In genomic region chr9:80586786-80587185, GRCh38 we compare ENCODE assay signal across 21 cellular contexts.
DNase-seq lines count a peak whose midpoint lies in the region; TF ChIP-seq lines count a peak whose summit lies in the region.
"Had no signal": no experiment of that assay in that cellular context is flagged by ENCODE, and none has a peak within 500 bp of the region (broad histone marks: within the 10 kb centered on the region; RNA-seq: fewer than 3 reads in every experiment).

No MANE protein-coding gene starts in this region.

- POLR2A ChIA-PET in Caco-2 (lab: Charles Lee): no interaction called here

- no peak overlapping the region for H2BK15ac ChIP-seq in mesendoderm (replicated peaks; ENCODE audit: low read depth)

- peaks cover 7% of the 10 kb centered on the region; the same call in 1 of the 2 replicates for H3K4me1 ChIP-seq in SJCRH30
- peaks cover 1% of the 10 kb centered on the region for H3K4me1 ChIP-seq in mesendoderm (ENCODE audit: control insufficient read depth, low read depth, low read length)
- H3K4me1 ChIP-seq in Caco-2: no peaks in the 10 kb centered on the region
- H3K4me1 ChIP-seq: A549; BLaER1 treated with 17β-estradiol and CSF1 and Interleukin-3, amounts not matched to agents 10 nM and 100 nM had no signal

- no TSS peak for BruUV-seq in Caco-2 (replicated peaks; lab: Mats Ljungman, UMichigan)

- no peaks in the 10 kb centered on the region for H3K4me1 Mint-ChIP-seq in Caco-2 (ENCODE audit: low read depth, unreplicated experiment)
- H3K4me1 Mint-ChIP-seq: B cell had no signal

- no CpG with 5 or more reads among the region's 1 CpG for WGBS in mesendoderm (ENCODE audit: extremely low coverage, insufficient coverage, low lambda C conversion rate)

- no peak overlapping the region for H3K27ac Mint-ChIP-seq in Caco-2 (ENCODE audit: unreplicated experiment)
- H3K27ac Mint-ChIP-seq: B cell; CD8-positive, alpha-beta T cell; HFFc6 had no signal

- H3K27me3 ChIP-seq in SJCRH30 (no peaks in the 10 kb centered on the region), mesendoderm (ENCODE audit: insufficient read depth, low read length, poor library complexity) (no peaks in the 10 kb centered on the region), Caco-2 (replicated peaks; ENCODE audit: control insufficient read depth, insufficient read depth, low read length) (no peaks in the 10 kb centered on the region)
- H3K27me3 ChIP-seq: BLaER1 treated with 17β-estradiol and CSF1 and Interleukin-3, amounts not matched to agents 10 nM and 100 nM had no signal

- TF ChIP-seq CTCF in Caco-2 (IDR thresholded peaks at IDR 0.05; ENCODE audit: insufficient read depth in 1 of 2, low read depth in 1 of 2, low read length in 1 of 2, severe bottlenecking in 1 of 2, unreplicated experiment in 1 of 2): no peak

- H3K79me1 ChIP-seq in mesendoderm (ENCODE audit: low read length): no peaks in the 10 kb centered on the region

- CTCF ChIA-PET in Caco-2 (lab: Charles Lee): no interaction called here

- H3K23ac ChIP-seq in mesendoderm (ENCODE audit: low read length): no peak overlapping the region

- no peaks in the 10 kb centered on the region for H3K36me3 Mint-ChIP-seq in Caco-2 (ENCODE audit: insufficient read depth, unreplicated experiment)
- H3K36me3 Mint-ChIP-seq: CD8-positive, alpha-beta T cell had no signal

- no peaks in the 10 kb centered on the region for H3K36me3 ChIP-seq in SJCRH30
- no peaks in the 10 kb centered on the region for H3K36me3 ChIP-seq in mesendoderm (ENCODE audit: control insufficient read depth, insufficient read depth, low read length)
- H3K36me3 ChIP-seq in Caco-2 (ENCODE audit: control insufficient read depth, insufficient read depth, low read length): no peaks in the 10 kb centered on the region
- H3K36me3 ChIP-seq: BLaER1 treated with 17β-estradiol and CSF1 and Interleukin-3, amounts not matched to agents 10 nM and 100 nM had no signal

- H3K9me3 ChIP-seq in SJCRH30 (replicated peaks): 0 out of 2 replicates have a peak, but pooled peaks cover 5% of the 10 kb centered on the region
- H3K9me3 ChIP-seq in Caco-2: no peaks in the 10 kb centered on the region
- H3K9me3 ChIP-seq: A549; BLaER1 treated with 17β-estradiol and CSF1 and Interleukin-3, amounts not matched to agents 10 nM and 100 nM had no signal

- no peaks in the 10 kb centered on the region for H3K27me3 Mint-ChIP-seq in Caco-2 (ENCODE audit: insufficient read depth, unreplicated experiment)
- H3K27me3 Mint-ChIP-seq: B cell had no signal

- no peak overlapping the region for H3K27ac ChIP-seq in SJCRH30
- H3K27ac ChIP-seq in mesendoderm (ENCODE audit: low read depth, low read length): no peak overlapping the region
- H3K27ac ChIP-seq: 22Rv1; A549; BLaER1 treated with 17β-estradiol and CSF1 and Interleukin-3, amounts not matched to agents 10 nM and 100 nM; GM23248 had no signal

- no peak overlapping the region for H4K5ac ChIP-seq in mesendoderm (ENCODE audit: low read length)

- H2BK5ac ChIP-seq in mesendoderm (ENCODE audit: low read length): no peak overlapping the region

- H3K56ac ChIP-seq in mesendoderm (ENCODE audit: low read length): no peak overlapping the region

- H3K9me3 Mint-ChIP-seq in Caco-2 (ENCODE audit: unreplicated experiment): no peaks in the 10 kb centered on the region

- no peak overlapping the region for H3K4me3 ChIP-seq in SJCRH30
- no peak overlapping the region for H3K4me3 ChIP-seq in mesendoderm (ENCODE audit: low read length)
- H3K4me3 ChIP-seq in Caco-2 (ENCODE audit: low read depth, low read length): no peak overlapping the region
- H3K4me3 ChIP-seq: A549; BLaER1 treated with 17β-estradiol and CSF1 and Interleukin-3, amounts not matched to agents 10 nM and 100 nM; GM23248; K562 had no signal

- intact Hi-C loops in Caco-2 (cut with micrococcal nuclease; ENCODE audit: unreplicated experiment): no loop called here

- no peak overlapping the region for H3K4me3 Mint-ChIP-seq in Caco-2 (ENCODE audit: unreplicated experiment)
- H3K4me3 Mint-ChIP-seq: B cell; CD8-positive, alpha-beta T cell; HFFc6 had no signal

- H2BK120ac ChIP-seq in mesendoderm (ENCODE audit: low read depth, low read length): no peak overlapping the region

- H3K18ac ChIP-seq in mesendoderm (ENCODE audit: low read length): no peak overlapping the region

- no peak overlapping the region for H2AK5ac ChIP-seq in mesendoderm (ENCODE audit: low read length)

- no peak overlapping the region for H4K8ac ChIP-seq in mesendoderm (ENCODE audit: low read depth, low read length)

- no peak overlapping the region for H3K4me2 ChIP-seq in mesendoderm (ENCODE audit: low read length)
- H3K4me2 ChIP-seq: A549; BLaER1 treated with 17β-estradiol and CSF1 and Interleukin-3, amounts not matched to agents 10 nM and 100 nM had no signal

- no peaks in the 10 kb centered on the region for H3K79me2 ChIP-seq in mesendoderm (ENCODE audit: control insufficient read depth, insufficient read depth, low read length)

- H3K4ac ChIP-seq in mesendoderm (ENCODE audit: low read depth, low read length): no peak overlapping the region

- no peak overlapping the region for H3K9ac ChIP-seq in mesendoderm (ENCODE audit: low read length)
- H3K9ac ChIP-seq: BLaER1 treated with 17β-estradiol and CSF1 and Interleukin-3, amounts not matched to agents 10 nM and 100 nM; GM23248 had no signal

- DNase-seq in DMS 273 (lab: John Stamatoyannopoulos, UW; ENCODE audit: unreplicated experiment): peak; percentile 35
- no peak for DNase-seq in DMS 273 treated with DMSO at 0.1 percent for 48 hours (lab: John Stamatoyannopoulos, UW)
- DNase-seq in SJCRH30: peak; percentile 65 to 72
- DNase-seq in mesendoderm: peak; percentile 46
- no peak for DNase-seq in Caco-2
- DNase-seq in Ammon's horn (ENCODE audit: low spot score): no peak
- DNase-seq in NCI-H146 treated with DMSO at 0.1 percent for 48 hours (lab: John Stamatoyannopoulos, UW; ENCODE audit: unreplicated experiment): no peak
- no peak for DNase-seq in SIG-M5 treated with dmso at 0.1 percent for 504 hours (lab: John Stamatoyannopoulos, UW; ENCODE audit: unreplicated experiment)
- DNase-seq: CD8-positive, alpha-beta T cell; DMS153; DMS79; GF-D8; GM23248; H7; HFFc6; IMR-90 had no signal

Comparison
In these comparisons a context has a peak if more than half of its experiments do, and no peak if none do; other contexts are left out.
1. DNase-seq: peak in DMS 273 (single experiment), SJCRH30 (2 of 2) and mesendoderm (single experiment); none in DMS 273 treated with DMSO at 0.1 percent for 48 hours (single experiment), Caco-2 (0 of 2), Ammon's horn (single experiment), NCI-H146 treated with DMSO at 0.1 percent for 48 hours (single experiment) and SIG-M5 treated with dmso at 0.1 percent for 504 hours (single experiment).